In genomic region chr7:49398236-49398635, GRCh38 we compare ENCODE assay signal across 26 cellular contexts.
DNase-seq lines count a peak whose midpoint lies in the region; ATAC-seq and TF ChIP-seq lines count a peak whose summit lies in the region.
"Had no signal": no experiment of that assay in that cellular context is flagged by ENCODE, and none has a peak within 500 bp of the region (broad histone marks: within the 10 kb centered on the region; RNA-seq: fewer than 3 reads in every experiment).

No MANE protein-coding gene starts in this region.

- H3K4me3 ChIP-seq in AG10803 (ENCODE audit: low read length): no peak overlapping the region
- H3K4me3 ChIP-seq: BLaER1, lower lobe of right lung, mucosa of descending colon, pancreas, spleen, upper lobe of left lung had no signal

- no peak overlapping the region for H3K27ac Mint-ChIP-seq in natural killer cell treated with Interleukin-12 subunit alpha and Interleukin-12 subunit beta and Interleukin-15 and Interleukin-18, amount 100 ng/mL, for 72 hours
- H3K27ac Mint-ChIP-seq: activated B cell treated with CpG ODN at 0.5 μM for 24 hours; activated T-cell treated with anti-CD3 and anti-CD28 coated beads, Interleukin-2, amount 50 U/mL, for 72 hours had no signal

- ATAC-seq in left cardiac atrium (peak; percentile 76 to 89), HG03460 (IDR thresholded peaks at IDR 0.05; ENCODE audit: unreplicated experiment) (no peak)
- no peak for ATAC-seq in natural killer cell treated with Interleukin-12 subunit alpha and Interleukin-12 subunit beta and Interleukin-15 and Interleukin-18, amount 100 ng/mL, for 72 hours
- ATAC-seq: activated T-cell treated with anti-CD3 and anti-CD28 coated beads, Interleukin-2, amount 50 U/mL, for 72 hours; lower lobe of right lung; mucosa of descending colon had no signal

- H3K9me3 Mint-ChIP-seq in natural killer cell treated with Interleukin-12 subunit alpha and Interleukin-12 subunit beta and Interleukin-15 and Interleukin-18, amount 100 ng/mL, for 72 hours: peaks cover 17% of the 10 kb centered on the region
- H3K9me3 Mint-ChIP-seq: nephron had no signal

- TF ChIP-seq CTCF in AG10803 (conservative IDR thresholded peaks at IDR 0.05; ENCODE audit: low read length) (no peak), RWPE1 (conservative IDR thresholded peaks at IDR 0.05; ENCODE audit: low read depth) (no peak)

- no peaks in the 10 kb centered on the region for H3K36me3 Mint-ChIP-seq in natural killer cell treated with Interleukin-12 subunit alpha and Interleukin-12 subunit beta and Interleukin-15 and Interleukin-18, amount 100 ng/mL, for 72 hours

- POLR2A ChIA-PET in RWPE1 (lab: Yijun Ruan, JAX; ENCODE audit: low non-redundant PET): no interaction called here

- peak overlapping the region; percentile 89 for H3K27ac ChIP-seq in RWPE1
- H3K27ac ChIP-seq: BLaER1, epithelial cell of prostate, lower lobe of right lung, pancreas, spleen, upper lobe of left lung had no signal

- no peaks in the 10 kb centered on the region for H3K27me3 Mint-ChIP-seq in natural killer cell treated with Interleukin-12 subunit alpha and Interleukin-12 subunit beta and Interleukin-15 and Interleukin-18, amount 100 ng/mL, for 72 hours
- H3K27me3 Mint-ChIP-seq: activated B cell treated with CpG ODN at 0.5 μM for 24 hours had no signal

- H3K4me1 Mint-ChIP-seq in natural killer cell treated with Interleukin-12 subunit alpha and Interleukin-12 subunit beta and Interleukin-15 and Interleukin-18, amount 100 ng/mL, for 72 hours (ENCODE audit: low read depth in 2 of 2): no peaks in the 10 kb centered on the region
- H3K4me1 Mint-ChIP-seq: activated B cell treated with CpG ODN at 0.5 μM for 24 hours had no signal

- H3K4me3 Mint-ChIP-seq in natural killer cell treated with Interleukin-12 subunit alpha and Interleukin-12 subunit beta and Interleukin-15 and Interleukin-18, amount 100 ng/mL, for 72 hours: no peak overlapping the region
- H3K4me3 Mint-ChIP-seq: activated B cell treated with CpG ODN at 0.5 μM for 24 hours; activated T-cell treated with anti-CD3 and anti-CD28 coated beads, Interleukin-2, amount 50 U/mL, for 72 hours; nephron had no signal

- DNase-seq in AG10803 (ENCODE audit: low read depth): peak; percentile 1
- peak; percentile 4 for DNase-seq in HPDE6-E6E7 (ENCODE audit: extremely low spot score)
- no peak for DNase-seq in RWPE1 (ENCODE audit: low spot score)
- DNase-seq in left cardiac atrium: no peak
- no peak for DNase-seq in DMS53 treated with DMSO at 0.1 percent for 48 hours (lab: John Stamatoyannopoulos, UW; ENCODE audit: unreplicated experiment)
- no peak for DNase-seq in natural killer cell treated with Interleukin-12 subunit alpha and Interleukin-12 subunit beta and Interleukin-15 and Interleukin-18, amount 100 ng/mL, for 72 hours (ENCODE audit: low spot score)
- DNase-seq in DMS153 (lab: John Stamatoyannopoulos, UW): no peak
- DNase-seq: activated B cell treated with CpG ODN at 0.5 μM for 24 hours; activated naive CD4-positive, alpha-beta T cell treated with Interleukin-2 at 50 U/mL for 16 hours; activated T-cell treated with anti-CD3 and anti-CD28 coated beads, Interleukin-2, amount 50 U/mL, for 72 hours; effector CD4-positive, alpha-beta T cell; lower lobe of right lung; mucosa of descending colon; NCI-H1048; NCI-H1930; NCI-H226; NCI-H69; pancreas; SIG-M5; spleen; stimulated activated CD4-positive, alpha-beta T cell treated with anti-CD3 and anti-CD28 coated beads, Interleukin-2, amount 100 ng/mL, for 48 hours; upper lobe of left lung had no signal

- CTCF ChIA-PET in RWPE1 (lab: Yijun Ruan, JAX): no interaction called here

- intact Hi-C loops in left cardiac atrium (cut with DNase I): no loop called here

Comparison
In these comparisons a context has a peak if more than half of its experiments do, and no peak if none do; other contexts are left out.
1. DNase-seq: peak in AG10803 (single experiment) and HPDE6-E6E7 (single experiment); none in RWPE1 (single experiment), left cardiac atrium (single experiment), DMS53 treated with DMSO at 0.1 percent for 48 hours (single experiment), natural killer cell treated with Interleukin-12 subunit alpha and Interleukin-12 subunit beta and Interleukin-15 and Interleukin-18, amount 100 ng/mL, for 72 hours (single experiment) and DMS153 (single experiment).
2. ATAC-seq: peak in left cardiac atrium (2 of 2); none in HG03460 (single experiment) and natural killer cell treated with Interleukin-12 subunit alpha and Interleukin-12 subunit beta and Interleukin-15 and Interleukin-18, amount 100 ng/mL, for 72 hours (0 of 2).